15 cellular contexts compared by ENCODE assay signal in genomic region chr2:152584301-152584700, GRCh38.
DNase-seq lines count a peak whose midpoint lies in the region; ATAC-seq and TF ChIP-seq lines count a peak whose summit lies in the region.
"Had no signal": no experiment of that assay in that cellular context is flagged by ENCODE, and none has a peak within 500 bp of the region (broad histone marks: within the 10 kb centered on the region; RNA-seq: fewer than 3 reads in every experiment).

No MANE protein-coding gene starts in this region.

- ATAC-seq in heart right ventricle (peak in 5 of 8 donors; percentile 35 to 58 (median 45)), HG03460 (IDR thresholded peaks at IDR 0.05; ENCODE audit: unreplicated experiment) (no peak), foreskin keratinocyte (no peak), GM18873 (IDR thresholded peaks at IDR 0.05; ENCODE audit: low FRiP score, unreplicated experiment) (no peak)
- ATAC-seq: Panc1 had no signal

- H3K4me1 ChIP-seq in heart right ventricle (peaks cover 0 to 27% (median 6%) of the 10 kb centered on the region in 9 donors), right atrium auricular region (peaks cover 0 to 20% of the 10 kb centered on the region in 2 donors), foreskin keratinocyte (peaks cover 19% of the 10 kb centered on the region)

- peaks cover 0 to 10% (median 0%) of the 10 kb centered on the region in 9 donors for H3K36me3 ChIP-seq in heart right ventricle
- no peaks in the 10 kb centered on the region for H3K36me3 ChIP-seq in right atrium auricular region

- H3K9me3 ChIP-seq in heart right ventricle: no peaks in the 10 kb centered on the region
- no peaks in the 10 kb centered on the region for H3K9me3 ChIP-seq in right atrium auricular region
- H3K9me3 ChIP-seq: BLaER1 treated with 17β-estradiol and CSF1 and Interleukin-3, amounts not matched to agents 10 nM and 100 nM had no signal

- TF ChIP-seq CTCF in heart right ventricle (IDR thresholded peaks at IDR 0.05): no peak
- no peak for TF ChIP-seq CTCF in right atrium auricular region (IDR thresholded peaks at IDR 0.05)
- no peak for TF ChIP-seq CTCF in foreskin keratinocyte (conservative IDR thresholded peaks at IDR 0.05)

- no peaks in the 10 kb centered on the region for H3K27me3 ChIP-seq in heart right ventricle
- no peaks in the 10 kb centered on the region for H3K27me3 ChIP-seq in right atrium auricular region
- no peaks in the 10 kb centered on the region for H3K27me3 ChIP-seq in foreskin keratinocyte
- H3K27me3 ChIP-seq: BLaER1 treated with 17β-estradiol and CSF1 and Interleukin-3, amounts not matched to agents 10 nM and 100 nM had no signal

- intact Hi-C loops in heart right ventricle (cut with DNase I): loop anchor here in 1 of 10 donors (10.0 kb wide), 1 partner anchor 250 kb away; the partner anchor contains the start of gene FMNL2

- 66 to 71% methylated on average over 3 of the region's 3 CpGs for WGBS in heart right ventricle, 2 donors

- DNase-seq in heart right ventricle (no peak), right atrium auricular region (ENCODE audit: low spot score) (no peak), fibroblast of gingiva (ENCODE audit: low read depth) (peak; percentile 11), myocyte (ENCODE audit: low read depth) (peak; percentile 38), foreskin keratinocyte (no peak), midbrain (lab: John Stamatoyannopoulos, UW) (no peak)
- DNase-seq: MM.1S, NCI-H1105, NCI-H187, NCI-H748 treated with DMSO at 0.1 percent for 48 hours, SHP77 treated with DMSO at 0.1 percent for 48 hours had no signal

- H3K4me3 ChIP-seq in heart right ventricle (no peak overlapping the region), right atrium auricular region (no peak overlapping the region)
- H3K4me3 ChIP-seq: BLaER1 treated with 17β-estradiol and CSF1 and Interleukin-3, amounts not matched to agents 10 nM and 100 nM had no signal

- H3K27ac ChIP-seq in heart right ventricle (no peak overlapping the region), right atrium auricular region (no peak overlapping the region), foreskin keratinocyte (no peak overlapping the region)

Comparison
In these comparisons a context has a peak if more than half of its experiments do, and no peak if none do; other contexts are left out.
1. ATAC-seq: peak in heart right ventricle (5 of 8); none in HG03460 (single experiment), foreskin keratinocyte (single experiment) and GM18873 (single experiment).
2. DNase-seq: peak in fibroblast of gingiva (single experiment) and myocyte (single experiment); none in heart right ventricle (0 of 2), right atrium auricular region (single experiment), foreskin keratinocyte (0 of 2) and midbrain (single experiment).